In the genomic region with DNA sequence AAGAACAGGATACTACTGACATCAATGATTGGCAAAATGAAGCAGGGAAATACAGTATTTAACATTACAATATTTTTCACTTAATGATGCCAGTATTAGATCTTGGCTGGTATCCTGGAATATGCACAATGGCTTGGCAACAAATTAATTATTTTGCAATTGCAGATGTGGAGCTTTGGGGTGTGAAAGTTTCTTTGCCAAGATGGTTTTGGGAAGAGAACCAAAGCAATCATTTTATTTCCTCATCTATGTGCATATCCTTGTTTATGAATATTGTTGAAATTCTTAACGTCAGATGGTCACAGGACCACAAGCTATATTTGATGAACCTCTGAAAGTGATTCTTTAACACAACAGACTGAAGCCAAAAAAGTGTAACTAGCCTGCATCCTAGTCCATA, we compare ENCODE assay signal across 16 cellular contexts.
"Had no signal": no experiment of that assay in that cellular context is flagged by ENCODE, and none has a peak within 500 bp of the region (broad histone marks: within the 10 kb centered on the region; RNA-seq: fewer than 3 reads in every experiment).

No MANE protein-coding gene starts in this region.

- ATAC-seq: activated T-cell treated with anti-CD3 and anti-CD28 coated beads, Interleukin-2, amount 50 U/mL, for 72 hours; foreskin keratinocyte; T-helper 17 cell had no signal

- H3K27ac ChIP-seq: epithelial cell of prostate, foreskin keratinocyte, right lobe of liver, testis, upper lobe of left lung had no signal

- DNase-seq: activated B cell treated with CpG ODN at 0.5 μM for 24 hours; activated CD4-positive, alpha-beta T cell treated with anti-CD3 and anti-CD28 coated beads, Interleukin-2, amount 10 ng/mL, durations not matched to agents 24 days and 14 days; activated CD8-positive, alpha-beta memory T cell treated with anti-CD3 and anti-CD28 coated beads, Interleukin-2, amount 50 U/mL, for 48 hours; activated gamma-delta T cell treated with Interleukin-2 at 50 U/mL for 16 hours; activated T-cell treated with anti-CD3 and anti-CD28 coated beads, Interleukin-2, amount 50 U/mL, for 72 hours; amniotic stem cell; cortex of kidney; effector memory CD4-positive, alpha-beta T cell; foreskin keratinocyte; head of caudate nucleus; immature natural killer cell; right lobe of liver; T-helper 17 cell; testis; upper lobe of left lung had no signal

- H3K4me3 ChIP-seq: right lobe of liver, testis, upper lobe of left lung had no signal
